1 cellular context compared by ENCODE assay signal in the genomic region with DNA sequence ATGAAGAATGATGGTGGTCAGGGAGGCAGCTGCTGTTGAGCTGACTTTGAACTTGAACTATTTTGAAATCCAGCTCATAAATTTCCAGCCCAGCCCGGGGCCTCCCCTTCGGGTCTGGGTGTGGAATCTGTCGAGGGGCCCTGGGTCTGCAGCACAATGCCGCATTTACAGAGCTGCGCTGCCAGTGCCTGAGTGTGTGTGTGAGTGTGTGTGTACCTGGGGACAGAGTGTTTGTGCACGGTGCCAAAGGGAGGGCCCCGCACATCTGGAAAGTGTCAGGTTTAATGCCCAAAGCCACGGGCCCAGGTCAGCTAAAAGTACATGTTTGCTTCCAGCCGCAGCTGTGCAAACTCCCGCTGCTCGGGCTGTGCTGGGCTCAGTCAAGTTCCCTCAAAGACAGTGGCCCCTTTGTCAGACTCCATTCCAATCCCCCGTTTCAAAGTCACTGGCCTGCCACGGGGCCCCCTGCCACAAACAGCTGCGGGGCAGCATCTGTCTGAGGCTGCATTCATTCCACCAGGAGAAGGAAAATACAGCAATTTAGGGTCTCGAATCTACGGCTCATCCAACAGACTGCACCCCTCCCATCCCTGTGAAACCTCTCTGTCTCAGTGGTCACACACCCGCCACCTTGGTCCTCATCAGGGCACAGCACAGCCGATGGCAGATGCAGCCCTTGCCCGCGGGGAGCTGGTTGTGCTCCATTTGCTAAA.
A peak's percentile ranks its signal among the peaks of the same experiment; 100 is the strongest.
TF ChIP-seq lines count a peak whose summit lies in the region.

No MANE protein-coding gene starts in this region.

TF ChIP-seq in HepG2, 621 proteins besides CTCF, POLR2A, EP300 and RAD21 (continued from another document):
- no peak for TF ChIP-seq ZC3H4 (CRISPR knock-in tag; IDR thresholded peaks at IDR 0.05; ENCODE audit: borderline replicate concordance)
- TF ChIP-seq CREM (IDR thresholded peaks at IDR 0.05), result peak; percentile 40; the same call in 1 of the 2 replicates
- TF ChIP-seq CREM (CRISPR knock-in tag; IDR thresholded peaks at IDR 0.05), result no peak
- no peak for TF ChIP-seq POLR2G (IDR thresholded peaks at IDR 0.05; ENCODE audit: low read depth, low read length)
- TF ChIP-seq, protein P1, sequence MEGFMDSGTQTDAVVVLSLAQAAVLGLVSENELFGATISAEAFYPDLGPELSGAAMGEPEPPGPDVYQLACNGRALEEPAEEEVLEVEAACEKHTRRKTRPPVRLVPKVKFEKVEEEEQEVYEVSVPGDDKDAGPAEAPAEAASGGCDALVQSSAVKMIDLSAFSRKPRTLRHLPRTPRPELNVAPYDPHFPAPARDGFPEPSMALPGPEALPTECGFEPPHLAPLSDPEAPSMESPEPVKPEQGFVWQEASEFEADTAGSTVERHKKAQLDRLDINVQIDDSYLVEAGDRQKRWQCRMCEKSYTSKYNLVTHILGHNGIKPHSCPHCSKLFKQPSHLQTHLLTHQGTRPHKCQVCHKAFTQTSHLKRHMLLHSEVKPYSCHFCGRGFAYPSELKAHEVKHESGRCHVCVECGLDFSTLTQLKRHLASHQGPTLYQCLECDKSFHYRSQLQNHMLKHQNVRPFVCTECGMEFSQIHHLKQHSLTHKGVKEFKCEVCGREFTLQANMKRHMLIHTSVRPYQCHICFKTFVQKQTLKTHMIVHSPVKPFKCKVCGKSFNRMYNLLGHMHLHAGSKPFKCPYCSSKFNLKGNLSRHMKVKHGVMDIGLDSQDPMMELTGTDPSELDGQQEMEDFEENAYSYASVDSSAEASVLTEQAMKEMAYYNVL (CRISPR knock-in tag; IDR thresholded peaks at IDR 0.05; ENCODE audit: borderline replicate concordance), result peak; percentile 27; the same call in 1 of the 2 replicates
- TF ChIP-seq, protein P2, sequence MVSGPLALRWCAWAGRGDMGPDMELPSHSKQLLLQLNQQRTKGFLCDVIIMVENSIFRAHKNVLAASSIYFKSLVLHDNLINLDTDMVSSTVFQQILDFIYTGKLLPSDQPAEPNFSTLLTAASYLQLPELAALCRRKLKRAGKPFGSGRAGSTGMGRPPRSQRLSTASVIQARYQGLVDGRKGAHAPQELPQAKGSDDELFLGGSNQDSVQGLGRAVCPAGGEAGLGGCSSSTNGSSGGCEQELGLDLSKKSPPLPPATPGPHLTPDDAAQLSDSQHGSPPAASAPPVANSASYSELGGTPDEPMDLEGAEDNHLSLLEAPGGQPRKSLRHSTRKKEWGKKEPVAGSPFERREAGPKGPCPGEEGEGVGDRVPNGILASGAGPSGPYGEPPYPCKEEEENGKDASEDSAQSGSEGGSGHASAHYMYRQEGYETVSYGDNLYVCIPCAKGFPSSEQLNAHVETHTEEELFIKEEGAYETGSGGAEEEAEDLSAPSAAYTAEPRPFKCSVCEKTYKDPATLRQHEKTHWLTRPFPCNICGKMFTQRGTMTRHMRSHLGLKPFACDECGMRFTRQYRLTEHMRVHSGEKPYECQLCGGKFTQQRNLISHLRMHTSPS (CRISPR knock-in tag; IDR thresholded peaks at IDR 0.05; ENCODE audit: low read depth), result peak; percentile 86; the same call in 1 of the 2 replicates
- TF ChIP-seq ZNF3 (CRISPR knock-in tag; IDR thresholded peaks at IDR 0.05), result no peak
- TF ChIP-seq PAWR (CRISPR knock-in tag; IDR thresholded peaks at IDR 0.05; ENCODE audit: borderline replicate concordance), result 0 out of 2 replicates have a peak, but pooled peaks have one; percentile 82
- TF ChIP-seq ZNF136 (CRISPR knock-in tag; IDR thresholded peaks at IDR 0.05; ENCODE audit: low read depth), result peak; percentile 70; the same call in 1 of the 2 replicates
- TF ChIP-seq ZBTB42 (CRISPR knock-in tag; IDR thresholded peaks at IDR 0.05), result peak; percentile 100
- no peak for TF ChIP-seq ZNF180 (CRISPR knock-in tag; IDR thresholded peaks at IDR 0.05; ENCODE audit: borderline replicate concordance, low read depth)
- TF ChIP-seq, protein P3, sequence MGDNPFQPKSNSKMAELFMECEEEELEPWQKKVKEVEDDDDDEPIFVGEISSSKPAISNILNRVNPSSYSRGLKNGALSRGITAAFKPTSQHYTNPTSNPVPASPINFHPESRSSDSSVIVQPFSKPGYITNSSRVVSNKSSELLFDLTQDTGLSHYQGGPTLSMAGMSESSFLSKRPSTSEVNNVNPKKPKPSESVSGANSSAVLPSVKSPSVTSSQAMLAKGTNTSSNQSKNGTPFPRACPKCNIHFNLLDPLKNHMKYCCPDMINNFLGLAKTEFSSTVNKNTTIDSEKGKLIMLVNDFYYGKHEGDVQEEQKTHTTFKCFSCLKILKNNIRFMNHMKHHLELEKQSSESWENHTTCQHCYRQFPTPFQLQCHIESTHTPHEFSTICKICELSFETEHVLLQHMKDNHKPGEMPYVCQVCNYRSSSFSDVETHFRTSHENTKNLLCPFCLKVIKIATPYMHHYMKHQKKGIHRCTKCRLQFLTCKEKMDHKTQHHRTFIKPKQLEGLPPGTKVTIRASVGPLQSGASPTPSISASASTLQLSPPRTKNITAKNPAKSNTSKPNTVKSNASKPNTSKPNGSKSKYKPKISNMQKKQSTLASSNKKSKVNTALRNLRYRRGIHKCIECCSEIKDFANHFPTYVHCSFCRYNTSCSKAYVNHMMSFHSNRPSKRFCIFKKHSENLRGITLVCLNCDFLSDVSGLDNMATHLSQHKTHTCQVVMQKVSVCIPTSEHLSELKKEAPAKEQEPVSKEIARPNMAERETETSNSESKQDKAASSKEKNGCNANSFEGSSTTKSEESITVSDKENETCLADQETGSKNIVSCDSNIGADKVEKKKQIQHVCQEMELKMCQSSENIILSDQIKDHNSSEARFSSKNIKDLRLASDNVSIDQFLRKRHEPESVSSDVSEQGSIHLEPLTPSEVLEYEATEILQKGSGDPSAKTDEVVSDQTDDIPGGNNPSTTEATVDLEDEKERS (CRISPR knock-in tag; IDR thresholded peaks at IDR 0.05), result no peak
- TF ChIP-seq RCOR2 (CRISPR knock-in tag; IDR thresholded peaks at IDR 0.05), result no peak
- TF ChIP-seq TBL1XR1 (IDR thresholded peaks at IDR 0.05; ENCODE audit: borderline replicate concordance, low read length, partially characterized antibody), result peak; percentile 83
